In the genomic region with DNA sequence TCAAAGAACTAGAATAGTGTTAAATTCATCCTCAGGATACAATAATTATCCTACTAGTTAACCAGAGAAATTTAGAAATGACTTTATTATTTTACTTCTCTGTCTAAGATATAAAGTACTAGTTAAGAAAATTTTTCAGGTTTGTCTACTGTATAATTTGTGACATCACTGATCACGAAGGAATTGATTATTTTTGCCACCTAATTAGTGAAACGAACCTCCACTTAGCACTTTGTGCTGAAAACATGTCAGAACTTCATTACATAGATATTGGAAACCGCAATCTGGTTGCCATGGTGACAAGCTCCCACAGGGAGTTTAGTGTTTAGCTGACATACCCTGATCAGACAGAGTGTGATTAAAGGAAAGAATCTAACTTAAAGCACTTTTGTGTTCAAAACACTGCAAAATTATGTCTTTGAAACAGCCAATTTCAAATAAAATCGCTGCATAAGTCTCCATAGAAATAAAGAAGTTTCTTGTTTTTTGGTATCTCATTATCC, we compare ENCODE assay signal across 20 cellular contexts.
DNase-seq lines count a peak whose midpoint lies in the region; ATAC-seq, FAIRE-seq and TF ChIP-seq lines count a peak whose summit lies in the region.
"Had no signal": no experiment of that assay in that cellular context is flagged by ENCODE, and none has a peak within 500 bp of the region (broad histone marks: within the 10 kb centered on the region; RNA-seq: fewer than 3 reads in every experiment).

No MANE protein-coding gene starts in this region.

- H3K18ac ChIP-seq in mesendoderm (ENCODE audit: low read length), result no peak overlapping the region

- H3K9ac ChIP-seq in BLaER1 (no peak overlapping the region), DND-41 (ENCODE audit: low read depth, low read length) (no peak overlapping the region), mesendoderm (ENCODE audit: low read length) (no peak overlapping the region), PC-3 (ENCODE audit: low read length) (no peak overlapping the region)
- H3K9ac ChIP-seq: GM23248 had no signal

- H4K5ac ChIP-seq in mesendoderm (ENCODE audit: low read length), result no peak overlapping the region

- BruUV-seq in PC-3 (replicated peaks; lab: Mats Ljungman, UMichigan), result no TSS peak

- no peaks in the 10 kb centered on the region for H3K79me2 ChIP-seq in DND-41 (ENCODE audit: insufficient read depth, low read length)
- H3K79me2 ChIP-seq in mesendoderm (ENCODE audit: control insufficient read depth, insufficient read depth, low read length), result no peaks in the 10 kb centered on the region
- no peaks in the 10 kb centered on the region for H3K79me2 ChIP-seq in PC-3 (ENCODE audit: low read length)

- DNase-seq in DND-41, result peak; percentile 12
- peak; percentile 2 to 9 for DNase-seq in SJCRH30
- peak; percentile 77 for DNase-seq in mesendoderm
- DNase-seq in pancreas, result no peak
- no peak for DNase-seq in T1000 (lab: John Stamatoyannopoulos, UW)
- DNase-seq in PC-3, result no peak
- DNase-seq: COR-L47, GM23248, KBM-7, NCI-H1048, NCI-H187, NCI-H69, SHP77 treated with DMSO at 0.1 percent for 48 hours, SW 1271 had no signal

- no peak overlapping the region for H4K8ac ChIP-seq in mesendoderm (ENCODE audit: low read depth, low read length)

- no peaks in the 10 kb centered on the region for H3F3A ChIP-seq in PC-3 (ENCODE audit: low read length, unreplicated experiment)

- H3K27me3 ChIP-seq in BLaER1 (no peaks in the 10 kb centered on the region), DND-41 (ENCODE audit: insufficient read depth, low read length, poor library complexity) (no peaks in the 10 kb centered on the region), SJCRH30 (0 out of 2 replicates have a peak, but pooled peaks cover 2% of the 10 kb centered on the region), mesendoderm (ENCODE audit: insufficient read depth, low read length, poor library complexity) (no peaks in the 10 kb centered on the region), pancreas (no peaks in the 10 kb centered on the region), PC-3 (ENCODE audit: low read length) (peaks cover 24% of the 10 kb centered on the region)

- H2AFZ ChIP-seq in DND-41 (ENCODE audit: low read depth, low read length), result no peak overlapping the region
- H2AFZ ChIP-seq in PC-3 (ENCODE audit: low read length), result no peak overlapping the region
- H2AFZ ChIP-seq: GM23248 had no signal

- H2BK120ac ChIP-seq in mesendoderm (ENCODE audit: low read depth, low read length), result no peak overlapping the region

- H3K4me1 ChIP-seq in BLaER1, result peaks cover 20% of the 10 kb centered on the region
- H3K4me1 ChIP-seq in DND-41 (ENCODE audit: insufficient read depth, low read length), result no peaks in the 10 kb centered on the region
- no peaks in the 10 kb centered on the region for H3K4me1 ChIP-seq in SJCRH30
- no peaks in the 10 kb centered on the region for H3K4me1 ChIP-seq in mesendoderm (ENCODE audit: control insufficient read depth, low read depth, low read length)
- H3K4me1 ChIP-seq in pancreas, result no peaks in the 10 kb centered on the region
- no peaks in the 10 kb centered on the region for H3K4me1 ChIP-seq in PC-3 (ENCODE audit: insufficient read depth, low read length)

- WGBS in mesendoderm (ENCODE audit: extremely low coverage, insufficient coverage, low lambda C conversion rate), result no CpG with 5 or more reads among the region's 4 CpGs
- 18 to 21% methylated on average over 4 of the region's 4 CpGs for WGBS in pancreas, 2 donors

- no peaks in the 10 kb centered on the region for H3K36me3 ChIP-seq in BLaER1
- no peaks in the 10 kb centered on the region for H3K36me3 ChIP-seq in DND-41 (ENCODE audit: insufficient read depth, low read length)
- H3K36me3 ChIP-seq in SJCRH30, result no peaks in the 10 kb centered on the region
- no peaks in the 10 kb centered on the region for H3K36me3 ChIP-seq in mesendoderm (ENCODE audit: control insufficient read depth, insufficient read depth, low read length)
- H3K36me3 ChIP-seq in pancreas, result no peaks in the 10 kb centered on the region
- H3K36me3 ChIP-seq in PC-3 (ENCODE audit: low read depth, low read length), result no peaks in the 10 kb centered on the region

- H3K4me3 ChIP-seq in BLaER1 (no peak overlapping the region), DND-41 (ENCODE audit: low read depth in 1 of 2, low read length in 2 of 2) (no peak overlapping the region), SJCRH30 (no peak overlapping the region), mesendoderm (ENCODE audit: low read length) (no peak overlapping the region), pancreas (no peak overlapping the region), PC-3 (ENCODE audit: low read length) (no peak overlapping the region)
- H3K4me3 ChIP-seq: GM23248 had no signal

- H2BK15ac ChIP-seq in mesendoderm (replicated peaks; ENCODE audit: low read depth), result no peak overlapping the region

- no peak overlapping the region for H3K27ac ChIP-seq in BLaER1
- no peak overlapping the region for H3K27ac ChIP-seq in DND-41 (ENCODE audit: low read length)
- H3K27ac ChIP-seq in SJCRH30, result no peak overlapping the region
- H3K27ac ChIP-seq in mesendoderm (ENCODE audit: low read depth, low read length), result no peak overlapping the region
- no peak overlapping the region for H3K27ac ChIP-seq in pancreas
- H3K27ac ChIP-seq in PC-3 (ENCODE audit: low read length), result no peak overlapping the region
- H3K27ac ChIP-seq: GM23248, HL-60 had no signal

- POLR2A ChIA-PET in PC-3 (lab: Charles Lee; ENCODE audit: unreplicated experiment), result no interaction called here

- H3K79me1 ChIP-seq in mesendoderm (ENCODE audit: low read length), result no peaks in the 10 kb centered on the region

- no peak overlapping the region for H3K4ac ChIP-seq in mesendoderm (ENCODE audit: low read depth, low read length)

- FAIRE-seq in pancreas (lab: Jason Lieb, UNC), result no peak
- FAIRE-seq: GM12892, GM19239, RCC 7860 had no signal

- TF ChIP-seq CTCF in DND-41 (IDR thresholded peaks at IDR 0.05; ENCODE audit: borderline replicate concordance, extremely low read depth, low read length, poor library complexity, severe bottlenecking) (no peak), pancreas (IDR thresholded peaks at IDR 0.05) (no peak), PC-3 (conservative IDR thresholded peaks at IDR 0.05; ENCODE audit: low read depth, low read length) (no peak)

- CTCF ChIA-PET in PC-3 (lab: Charles Lee), result no interaction called here

- H3K9me3 ChIP-seq in BLaER1 (no peaks in the 10 kb centered on the region), DND-41 (ENCODE audit: insufficient read depth, low read length, severe bottlenecking) (no peaks in the 10 kb centered on the region), SJCRH30 (replicated peaks) (no peaks in the 10 kb centered on the region), pancreas (no peaks in the 10 kb centered on the region), PC-3 (ENCODE audit: low read length) (no peaks in the 10 kb centered on the region)

- ATAC-seq in DND-41 (ENCODE audit: insufficient read depth, low read depth) (no peak), pancreas (no peak), PC-3 (no peak), HG03457 (IDR thresholded peaks at IDR 0.05; ENCODE audit: unreplicated experiment) (no peak)

- no peak overlapping the region for H2BK5ac ChIP-seq in mesendoderm (ENCODE audit: low read length)

- H3K4me2 ChIP-seq in BLaER1 (peak overlapping the region; percentile 22), DND-41 (ENCODE audit: insufficient read depth, low read length) (no peak overlapping the region), mesendoderm (ENCODE audit: low read length) (no peak overlapping the region), PC-3 (ENCODE audit: low read length) (no peak overlapping the region)

- intact Hi-C loops in pancreas (cut with DNase I), result no loop called here
- intact Hi-C loops in PC-3 (cut with micrococcal nuclease), result no loop called here

- no peak overlapping the region for H2AK5ac ChIP-seq in mesendoderm (ENCODE audit: low read length)

- H3K9me2 ChIP-seq in PC-3 (replicated peaks; ENCODE audit: low read length), result no peaks in the 10 kb centered on the region

- H3K23ac ChIP-seq in mesendoderm (ENCODE audit: low read length), result no peak overlapping the region

- no peaks in the 10 kb centered on the region for H4K20me1 ChIP-seq in BLaER1
- H4K20me1 ChIP-seq in DND-41 (ENCODE audit: insufficient read depth, low read length), result no peaks in the 10 kb centered on the region
- no peaks in the 10 kb centered on the region for H4K20me1 ChIP-seq in PC-3 (ENCODE audit: low read length)

- H3K56ac ChIP-seq in mesendoderm (ENCODE audit: low read length), result no peak overlapping the region

Comparison
In these comparisons a context has a peak if more than half of its experiments do, and no peak if none do; other contexts are left out.
1. DNase-seq: peak in DND-41 (single experiment), SJCRH30 (2 of 2) and mesendoderm (single experiment); none in pancreas (0 of 6), T1000 (single experiment) and PC-3 (single experiment).